8 cellular contexts compared by ENCODE assay signal in the genomic region with DNA sequence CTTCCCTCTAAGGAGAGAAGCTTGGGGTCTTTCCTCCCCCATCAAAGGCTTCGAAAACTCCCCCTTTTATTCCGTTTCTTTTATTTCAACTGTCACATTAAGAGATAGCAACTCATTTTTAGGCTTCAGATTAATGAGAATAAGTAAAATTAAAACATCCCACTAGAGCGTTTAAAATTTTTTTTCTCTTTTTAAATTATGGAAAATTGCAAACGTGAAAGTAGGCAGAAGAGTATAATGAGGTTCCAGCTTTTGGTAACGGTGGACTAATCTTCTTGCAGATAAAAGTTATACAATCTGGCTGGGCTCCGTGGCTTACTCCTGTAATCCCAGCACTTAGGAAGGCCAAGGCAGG.
DNase-seq lines count a peak whose midpoint lies in the region; ATAC-seq lines count a peak whose summit lies in the region.

No MANE protein-coding gene starts in this region.

- H3K4me1 Mint-ChIP-seq in activated CD4-positive, alpha-beta T cell treated with anti-CD3 and anti-CD28 coated beads for 36 hours = peaks cover 1% of the 10 kb centered on the region
- peaks cover 3% of the 10 kb centered on the region for H3K4me1 Mint-ChIP-seq in activated CD8-positive, alpha-beta T cell treated with anti-CD3 and anti-CD28 coated beads, Interleukin-2, amount 10 ng/mL, durations not matched to agents 7 days and 5 days (ENCODE audit: low read depth)
- peaks cover 9% of the 10 kb centered on the region for H3K4me1 Mint-ChIP-seq in stimulated activated naive CD8-positive, alpha-beta T cell treated with anti-CD3 and anti-CD28 coated beads, Interleukin-15, amount 100 ng/mL, for 72 hours

- peaks cover 2% of the 10 kb centered on the region; the same call in 1 of the 2 replicates for H3K4me1 ChIP-seq in iPS-20b (ENCODE audit: insufficient read depth, low read length)

- H3K9ac ChIP-seq in iPS-20b (ENCODE audit: low read depth, low read length) = no peak overlapping the region; the same call in 1 of the 2 replicates

- H3K36me3 ChIP-seq in iPS-20b (ENCODE audit: insufficient read depth, low read depth, low read length) = no peaks in the 10 kb centered on the region

- no peaks in the 10 kb centered on the region for H3K36me3 Mint-ChIP-seq in activated CD4-positive, alpha-beta T cell treated with anti-CD3 and anti-CD28 coated beads for 36 hours (ENCODE audit: low read depth)
- no peaks in the 10 kb centered on the region for H3K36me3 Mint-ChIP-seq in activated CD8-positive, alpha-beta T cell treated with anti-CD3 and anti-CD28 coated beads, Interleukin-2, amount 10 ng/mL, durations not matched to agents 7 days and 5 days (ENCODE audit: low read depth)

- ATAC-seq in activated CD4-positive, alpha-beta T cell treated with anti-CD3 and anti-CD28 coated beads for 36 hours = no peak
- no peak for ATAC-seq in activated CD8-positive, alpha-beta T cell treated with anti-CD3 and anti-CD28 coated beads, Interleukin-2, amount 10 ng/mL, durations not matched to agents 7 days and 5 days
- ATAC-seq in stimulated activated naive CD8-positive, alpha-beta T cell treated with anti-CD3 and anti-CD28 coated beads, Interleukin-15, amount 100 ng/mL, for 72 hours = no peak
- ATAC-seq in GM18870 (IDR thresholded peaks at IDR 0.05; ENCODE audit: unreplicated experiment) = no peak

- DNase-seq in activated CD4-positive, alpha-beta T cell treated with anti-CD3 and anti-CD28 coated beads for 36 hours = no peak
- DNase-seq in activated CD4-positive, alpha-beta T cell treated with anti-CD3 and anti-CD28 coated beads, Interleukin-2, amount 50 U/mL, for 48 hours = no peak
- DNase-seq in activated CD8-positive, alpha-beta T cell treated with anti-CD3 and anti-CD28 coated beads, Interleukin-2, amount 10 ng/mL, durations not matched to agents 7 days and 5 days = no peak
- no peak for DNase-seq in stimulated activated naive CD8-positive, alpha-beta T cell treated with anti-CD3 and anti-CD28 coated beads, Interleukin-15, amount 100 ng/mL, for 72 hours
- no peak for DNase-seq in SKM-1 (lab: John Stamatoyannopoulos, UW; ENCODE audit: unreplicated experiment)
- DNase-seq in NCI-H2107 treated with DMSO at 0.1 percent for 48 hours (lab: John Stamatoyannopoulos, UW; ENCODE audit: unreplicated experiment) = no peak

- no peak overlapping the region for H3K27ac ChIP-seq in iPS-20b (ENCODE audit: low read length)

- peaks cover 5% of the 10 kb centered on the region; the same call in 1 of the 2 replicates for H3K27me3 ChIP-seq in iPS-20b (ENCODE audit: insufficient read depth, low read length)

- peak overlapping the region; percentile 86; the same call in 1 of the 2 replicates for H3K4me3 ChIP-seq in iPS-20b (ENCODE audit: low read length)

- peaks cover 19% of the 10 kb centered on the region for H3K27me3 Mint-ChIP-seq in activated CD4-positive, alpha-beta T cell treated with anti-CD3 and anti-CD28 coated beads for 36 hours
- H3K27me3 Mint-ChIP-seq in activated CD8-positive, alpha-beta T cell treated with anti-CD3 and anti-CD28 coated beads, Interleukin-2, amount 10 ng/mL, durations not matched to agents 7 days and 5 days (ENCODE audit: low read depth) = peaks cover 9% of the 10 kb centered on the region
- peaks cover 15% of the 10 kb centered on the region for H3K27me3 Mint-ChIP-seq in stimulated activated naive CD8-positive, alpha-beta T cell treated with anti-CD3 and anti-CD28 coated beads, Interleukin-15, amount 100 ng/mL, for 72 hours

- POLR2A ChIA-PET in activated CD4-positive, alpha-beta T cell treated with anti-CD3 and anti-CD28 coated beads for 36 hours (lab: Charles Lee) = no interaction called here
- POLR2A ChIA-PET in activated CD8-positive, alpha-beta T cell treated with anti-CD3 and anti-CD28 coated beads, Interleukin-2, amount 10 ng/mL, durations not matched to agents 7 days and 5 days (lab: Charles Lee) = no interaction called here

- H3K9me3 ChIP-seq in iPS-20b (ENCODE audit: insufficient read depth, low read depth, low read length) = no peaks in the 10 kb centered on the region; the same call in 1 of the 2 replicates

- peak overlapping the region; percentile 75 for H3K4me3 Mint-ChIP-seq in activated CD4-positive, alpha-beta T cell treated with anti-CD3 and anti-CD28 coated beads for 36 hours
- H3K4me3 Mint-ChIP-seq in activated CD8-positive, alpha-beta T cell treated with anti-CD3 and anti-CD28 coated beads, Interleukin-2, amount 10 ng/mL, durations not matched to agents 7 days and 5 days = peak overlapping the region; percentile 72
- H3K4me3 Mint-ChIP-seq in stimulated activated naive CD8-positive, alpha-beta T cell treated with anti-CD3 and anti-CD28 coated beads, Interleukin-15, amount 100 ng/mL, for 72 hours = peak overlapping the region; percentile 87 to 90

- CTCF ChIA-PET in activated CD4-positive, alpha-beta T cell treated with anti-CD3 and anti-CD28 coated beads for 36 hours (lab: Charles Lee) = interaction anchor here (0.6 to 3.8 kb wide), 7 partner anchors 9 to 549 kb away, joined by 3 to 22 read pairs (median 4); a partner anchor contains a TSS
- CTCF ChIA-PET in activated CD8-positive, alpha-beta T cell treated with anti-CD3 and anti-CD28 coated beads, Interleukin-2, amount 10 ng/mL, durations not matched to agents 7 days and 5 days (lab: Charles Lee) = interaction anchor here (0.5 to 2.2 kb wide), 12 partner anchors 9 to 564 kb away, joined by 3 to 15 read pairs (median 3); no protein-coding TSS in a partner anchor

- intact Hi-C loops in activated CD4-positive, alpha-beta T cell treated with anti-CD3 and anti-CD28 coated beads for 36 hours (cut with DNase I, micrococcal nuclease) = loop anchor here (1.0 to 5.0 kb wide), 5 partner anchors 194 to 563 kb away; no protein-coding TSS in a partner anchor

- no peak overlapping the region for H3K27ac Mint-ChIP-seq in activated CD4-positive, alpha-beta T cell treated with anti-CD3 and anti-CD28 coated beads for 36 hours
- H3K27ac Mint-ChIP-seq in activated CD8-positive, alpha-beta T cell treated with anti-CD3 and anti-CD28 coated beads, Interleukin-2, amount 10 ng/mL, durations not matched to agents 7 days and 5 days = no peak overlapping the region
- H3K27ac Mint-ChIP-seq in stimulated activated naive CD8-positive, alpha-beta T cell treated with anti-CD3 and anti-CD28 coated beads, Interleukin-15, amount 100 ng/mL, for 72 hours = no peak overlapping the region

- H3K9me3 Mint-ChIP-seq in activated CD4-positive, alpha-beta T cell treated with anti-CD3 and anti-CD28 coated beads for 36 hours (ENCODE audit: low read depth) = no peaks in the 10 kb centered on the region
- no peaks in the 10 kb centered on the region for H3K9me3 Mint-ChIP-seq in activated CD8-positive, alpha-beta T cell treated with anti-CD3 and anti-CD28 coated beads, Interleukin-2, amount 10 ng/mL, durations not matched to agents 7 days and 5 days (ENCODE audit: insufficient read depth)
- H3K9me3 Mint-ChIP-seq in stimulated activated naive CD8-positive, alpha-beta T cell treated with anti-CD3 and anti-CD28 coated beads, Interleukin-15, amount 100 ng/mL, for 72 hours = no peaks in the 10 kb centered on the region
